In genomic region chr9:19699757-19700156, GRCh38 we compare ENCODE assay signal across 17 cellular contexts.
"Had no signal": no experiment of that assay in that cellular context is flagged by ENCODE, and none has a peak within 500 bp of the region (broad histone marks: within the 10 kb centered on the region; RNA-seq: fewer than 3 reads in every experiment).

No MANE protein-coding gene starts in this region.

- H3K27ac ChIP-seq: sigmoid colon, testis, upper lobe of right lung, WERI-Rb-1 had no signal

- H3K9me3 Mint-ChIP-seq: activated CD8-positive, alpha-beta T cell treated with anti-CD3 and anti-CD28 coated beads for 36 hours; activated T-helper 1 cell treated with anti-CD3 and anti-CD28 coated beads, Interleukin-12 subunit alpha, Interleukin-12 subunit beta, Interleukin-2, Interleukin-4 antibody, amounts not matched to agents 30 ng/mL and 10 ng/mL and 1 ng/mL, durations not matched to agents 14 hours and 24 hours and 36 hours; effector memory CD8-positive, alpha-beta T cell; natural killer cell treated with Interleukin-12 subunit alpha and Interleukin-12 subunit beta and Interleukin-15 and Interleukin-18, amount 100 ng/mL, for 72 hours had no signal

- H3K27ac Mint-ChIP-seq: activated CD8-positive, alpha-beta T cell treated with anti-CD3 and anti-CD28 coated beads for 36 hours; activated T-helper 1 cell treated with anti-CD3 and anti-CD28 coated beads, Interleukin-12 subunit alpha, Interleukin-12 subunit beta, Interleukin-2, Interleukin-4 antibody, amounts not matched to agents 30 ng/mL and 10 ng/mL and 1 ng/mL, durations not matched to agents 14 hours and 24 hours and 36 hours; effector memory CD8-positive, alpha-beta T cell; natural killer cell treated with Interleukin-12 subunit alpha and Interleukin-12 subunit beta and Interleukin-15 and Interleukin-18, amount 100 ng/mL, for 72 hours had no signal

- H3K36me3 ChIP-seq: sigmoid colon, upper lobe of right lung, WERI-Rb-1 had no signal

- H3K9me3 ChIP-seq: sigmoid colon, testis, upper lobe of right lung had no signal

- H3K36me3 Mint-ChIP-seq: natural killer cell treated with Interleukin-12 subunit alpha and Interleukin-12 subunit beta and Interleukin-15 and Interleukin-18, amount 100 ng/mL, for 72 hours had no signal

- H3K27me3 ChIP-seq: sigmoid colon, testis, upper lobe of right lung had no signal

- H3K4me3 ChIP-seq: sigmoid colon, testis, upper lobe of right lung had no signal

- H3K4me3 Mint-ChIP-seq: activated CD8-positive, alpha-beta T cell treated with anti-CD3 and anti-CD28 coated beads for 36 hours; activated T-helper 1 cell treated with anti-CD3 and anti-CD28 coated beads, Interleukin-12 subunit alpha, Interleukin-12 subunit beta, Interleukin-2, Interleukin-4 antibody, amounts not matched to agents 30 ng/mL and 10 ng/mL and 1 ng/mL, durations not matched to agents 14 hours and 24 hours and 36 hours; effector memory CD8-positive, alpha-beta T cell; natural killer cell treated with Interleukin-12 subunit alpha and Interleukin-12 subunit beta and Interleukin-15 and Interleukin-18, amount 100 ng/mL, for 72 hours had no signal

- H3K27me3 Mint-ChIP-seq: natural killer cell treated with Interleukin-12 subunit alpha and Interleukin-12 subunit beta and Interleukin-15 and Interleukin-18, amount 100 ng/mL, for 72 hours had no signal

- H3K4me1 ChIP-seq: sigmoid colon, testis, upper lobe of right lung had no signal

- ATAC-seq: activated CD8-positive, alpha-beta T cell treated with anti-CD3 and anti-CD28 coated beads for 36 hours; effector memory CD8-positive, alpha-beta T cell; left lobe of liver; natural killer cell treated with Interleukin-12 subunit alpha and Interleukin-12 subunit beta and Interleukin-15 and Interleukin-18, amount 100 ng/mL, for 72 hours; upper lobe of right lung had no signal

- DNase-seq: activated CD4-positive, alpha-beta T cell treated with anti-CD3 and anti-CD28 coated beads for 4 hours; activated CD8-positive, alpha-beta T cell treated with anti-CD3 and anti-CD28 coated beads for 36 hours; activated naive CD4-positive, alpha-beta T cell treated with Interleukin-2 at 50 U/mL for 16 hours; central memory CD4-positive, alpha-beta T cell; effector memory CD8-positive, alpha-beta T cell; erythroblast; glutamatergic neuron; occipital lobe; sigmoid colon; stimulated activated CD4-positive, alpha-beta T cell treated with anti-CD3 and anti-CD28 coated beads, Interleukin-2, amount 100 ng/mL, for 24 hours; stimulated activated naive CD4-positive, alpha-beta T cell; testis; upper lobe of right lung; WERI-Rb-1 had no signal
